ENCODE assay signal across 20 cellular contexts in genomic region chr7:46900312-46901263, GRCh38.
DNase-seq lines count a peak whose midpoint lies in the region; ATAC-seq, FAIRE-seq and TF ChIP-seq lines count a peak whose summit lies in the region.
"Had no signal": no experiment of that assay in that cellular context is flagged by ENCODE, and none has a peak within 500 bp of the region (broad histone marks: within the 10 kb centered on the region; RNA-seq: fewer than 3 reads in every experiment).

No MANE protein-coding gene starts in this region.

- H3K36me3 ChIP-seq in astrocyte (ENCODE audit: insufficient read depth, low read length), result no peaks in the 10 kb centered on the region
- H3K36me3 ChIP-seq: BLaER1, brain microvascular endothelial cell, tibial artery had no signal

- H3K4me3 ChIP-seq in LNCaP clone FGC (ENCODE audit: low read depth, low read length) (no peak overlapping the region), astrocyte (ENCODE audit: insufficient read depth, low read depth, low read length) (no peak overlapping the region)
- H3K4me3 ChIP-seq: BLaER1, dorsolateral prefrontal cortex, tibial artery had no signal

- H3K27ac ChIP-seq in astrocyte (ENCODE audit: low read depth, low read length), result no peak overlapping the region
- H3K27ac ChIP-seq: BLaER1, brain microvascular endothelial cell, dorsolateral prefrontal cortex, tibial artery had no signal

- no peaks in the 10 kb centered on the region for H3K27me3 ChIP-seq in astrocyte (ENCODE audit: insufficient read depth, low read length)
- H3K27me3 ChIP-seq: BLaER1, brain microvascular endothelial cell, tibial artery had no signal

- H3K4me1 Mint-ChIP-seq in astrocyte (ENCODE audit: low read depth, unreplicated experiment) (peaks cover 3% of the 10 kb centered on the region), nephron (no peaks in the 10 kb centered on the region)
- H3K4me1 Mint-ChIP-seq: stimulated activated memory B cell treated with anti-CD40 and anti-IgM and Interleukin-4, amounts not matched to agents 10 μg/mL and 1 μg/mL and 100 μg/mL, for 72 hours had no signal

- H3K36me3 Mint-ChIP-seq in astrocyte (ENCODE audit: low read depth, unreplicated experiment) (no peaks in the 10 kb centered on the region), nephron (ENCODE audit: low read depth) (no peaks in the 10 kb centered on the region)
- H3K36me3 Mint-ChIP-seq: naive thymus-derived CD8-positive, alpha-beta T cell; stimulated activated memory B cell treated with anti-CD40 and anti-IgM and Interleukin-4, amounts not matched to agents 10 μg/mL and 1 μg/mL and 100 μg/mL, for 72 hours had no signal

- H3K9me3 ChIP-seq in astrocyte (ENCODE audit: insufficient read depth, low read depth, low read length), result no peaks in the 10 kb centered on the region
- H3K9me3 ChIP-seq: tibial artery had no signal

- no peak overlapping the region for H2AFZ ChIP-seq in astrocyte (ENCODE audit: low read depth, low read length)

- no peaks in the 10 kb centered on the region for H3K4me1 ChIP-seq in astrocyte (ENCODE audit: insufficient read depth, low read length)
- H3K4me1 ChIP-seq: tibial artery had no signal

- H3K27me3 Mint-ChIP-seq in astrocyte (ENCODE audit: low read depth, unreplicated experiment), result peaks cover 3% of the 10 kb centered on the region
- no peaks in the 10 kb centered on the region for H3K27me3 Mint-ChIP-seq in nephron (ENCODE audit: low read depth)
- H3K27me3 Mint-ChIP-seq: stimulated activated memory B cell treated with anti-CD40 and anti-IgM and Interleukin-4, amounts not matched to agents 10 μg/mL and 1 μg/mL and 100 μg/mL, for 72 hours had no signal

- H3K9me3 Mint-ChIP-seq in astrocyte (ENCODE audit: unreplicated experiment) (no peaks in the 10 kb centered on the region), nephron (peaks cover 20% of the 10 kb centered on the region)
- H3K9me3 Mint-ChIP-seq: stimulated activated memory B cell treated with anti-CD40 and anti-IgM and Interleukin-4, amounts not matched to agents 10 μg/mL and 1 μg/mL and 100 μg/mL, for 72 hours had no signal

- H4K20me1 ChIP-seq in astrocyte (ENCODE audit: insufficient read depth, low read length), result no peaks in the 10 kb centered on the region
- H4K20me1 ChIP-seq: BLaER1 had no signal

- FAIRE-seq in astrocyte (lab: Jason Lieb, UNC), result no peak
- no peak for FAIRE-seq in frontal cortex (lab: Jason Lieb, UNC)
- FAIRE-seq: islet of Langerhans had no signal

- H3K9ac ChIP-seq in astrocyte (ENCODE audit: low read length), result no peak overlapping the region
- H3K9ac ChIP-seq: BLaER1 had no signal

- DNase-seq in EH (ENCODE audit: low read depth) (peak; percentile 59), LNCaP clone FGC (ENCODE audit: low read depth) (peak; percentile 42), astrocyte (ENCODE audit: low read depth) (peak; percentile 93), frontal cortex (ENCODE audit: low spot score in 2 of 2) (no peak), RKO (ENCODE audit: low spot score) (no peak), NCI-H1930 (lab: John Stamatoyannopoulos, UW) (no peak)
- DNase-seq: activated CD4-positive, alpha-beta T cell treated with anti-CD3 and anti-CD28 coated beads, Interleukin-2, amount 50 U/mL, for 4 hours; activated naive CD4-positive, alpha-beta T cell treated with anti-CD3 and anti-CD28 coated beads, Interleukin-2, amount 50 U/mL, for 16 hours; brain microvascular endothelial cell; dorsolateral prefrontal cortex; mammary epithelial cell; naive thymus-derived CD8-positive, alpha-beta T cell; NCI-H510A; stimulated activated CD4-positive, alpha-beta T cell treated with anti-CD3 and anti-CD28 coated beads, Interleukin-12 subunit alpha, Interleukin-12 subunit beta, amount 100 ng/mL, for 4 hours; tibial artery had no signal

- no peaks in the 10 kb centered on the region for H3K79me2 ChIP-seq in astrocyte (ENCODE audit: insufficient read depth, low read length)

- ATAC-seq in HG03097 (IDR thresholded peaks at IDR 0.05; ENCODE audit: low FRiP score, unreplicated experiment), result no peak
- ATAC-seq: naive thymus-derived CD8-positive, alpha-beta T cell; stimulated activated memory B cell treated with anti-CD40 and anti-IgM and Interleukin-4, amounts not matched to agents 10 μg/mL and 1 μg/mL and 100 μg/mL, for 72 hours had no signal

- TF ChIP-seq CTCF in LNCaP clone FGC (IDR thresholded peaks at IDR 0.05; ENCODE audit: control insufficient read depth, extremely low read depth, insufficient read depth), result no peak
- no peak for TF ChIP-seq CTCF in astrocyte (IDR thresholded peaks at IDR 0.05; ENCODE audit: insufficient read depth, low read depth, low read length)
- no peak for TF ChIP-seq CTCF in nephron (IDR thresholded peaks at IDR 0.05; ENCODE audit: unreplicated experiment in 3 of 3)

- H3K27ac Mint-ChIP-seq in astrocyte (ENCODE audit: unreplicated experiment), result no peak overlapping the region
- H3K27ac Mint-ChIP-seq in nephron, result peak overlapping the region; percentile 14 to 58 (median 42)
- H3K27ac Mint-ChIP-seq: naive thymus-derived CD8-positive, alpha-beta T cell; stimulated activated memory B cell treated with anti-CD40 and anti-IgM and Interleukin-4, amounts not matched to agents 10 μg/mL and 1 μg/mL and 100 μg/mL, for 72 hours had no signal

- H3K4me2 ChIP-seq in astrocyte (ENCODE audit: low read length), result no peak overlapping the region
- H3K4me2 ChIP-seq: BLaER1 had no signal

- no peak overlapping the region for H3K4me3 Mint-ChIP-seq in astrocyte (ENCODE audit: unreplicated experiment)
- H3K4me3 Mint-ChIP-seq in nephron, result no peak overlapping the region
- H3K4me3 Mint-ChIP-seq: naive thymus-derived CD8-positive, alpha-beta T cell; stimulated activated memory B cell treated with anti-CD40 and anti-IgM and Interleukin-4, amounts not matched to agents 10 μg/mL and 1 μg/mL and 100 μg/mL, for 72 hours had no signal

Comparison
In these comparisons a context has a peak if more than half of its experiments do, and no peak if none do; other contexts are left out.
1. DNase-seq: peak in EH (single experiment), LNCaP clone FGC (single experiment) and astrocyte (single experiment); none in frontal cortex (0 of 2), RKO (single experiment) and NCI-H1930 (0 of 2).